In the genomic region with DNA sequence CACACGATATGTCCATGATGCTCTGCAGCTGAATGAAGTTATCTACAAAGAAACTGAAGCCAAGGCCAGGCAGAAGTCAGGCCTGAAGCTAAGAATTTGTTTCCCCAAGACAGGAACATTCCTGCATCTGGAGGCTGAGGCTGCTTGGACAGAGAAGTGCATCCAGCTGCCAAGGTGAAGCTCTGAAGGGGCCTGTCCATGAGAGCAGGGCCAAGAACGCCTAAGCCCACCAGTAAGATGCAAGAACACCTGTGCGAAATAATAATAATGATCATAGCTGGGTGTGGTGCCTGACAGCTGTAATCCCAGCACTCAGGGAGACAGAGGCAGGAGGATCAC, we compare ENCODE assay signal across 28 cellular contexts. TPM values are rescaled to one million over a fixed set of nuclear protein-coding genes. Genes with fewer than 3 reads are reported as not detected.
DNase-seq lines count a peak whose midpoint lies in the region; ATAC-seq, FAIRE-seq and TF ChIP-seq lines count a peak whose summit lies in the region.
"Had no signal": no experiment of that assay in that cellular context is flagged by ENCODE, and none has a peak within 500 bp of the region (broad histone marks: within the 10 kb centered on the region; RNA-seq: fewer than 3 reads in every experiment).

No MANE protein-coding gene starts in this region.

- H3K27me3 ChIP-seq in breast epithelium (no peaks in the 10 kb centered on the region), mammary epithelial cell (ENCODE audit: insufficient read depth, low read length) (no peaks in the 10 kb centered on the region), SU-DHL-6 (ENCODE audit: low read length) (no peaks in the 10 kb centered on the region), adrenal gland (no peaks in the 10 kb centered on the region)
- H3K27me3 ChIP-seq: body of pancreas, left lung, MG63, right lobe of liver, tibial nerve had no signal

- ATAC-seq in GM18858 (IDR thresholded peaks at IDR 0.05; ENCODE audit: unreplicated experiment), result no peak
- ATAC-seq: body of pancreas, right lobe of liver had no signal

- DNase-seq in breast epithelium (ENCODE audit: low spot score in 2 of 2), result peak in 1 of 2 donors; percentile 58
- no peak for DNase-seq in mammary epithelial cell
- no peak for DNase-seq in adrenal gland
- DNase-seq in HTR-8/SVneo (ENCODE audit: insufficient read length, low spot score), result no peak
- DNase-seq in T-helper 2 cell, result no peak
- DNase-seq: 8988T; activated effector memory CD4-positive, alpha-beta T cell treated with Interleukin-2 at 50 U/mL for 16 hours; body of pancreas; DMS79; effector CD4-positive, alpha-beta T cell; hypothalamus; left lung; MG63; midbrain; NCI-H1436 treated with DMSO at 0.1 percent for 48 hours; NCI-H2107; NCI-H446 treated with DMSO at 0.1 percent for 48 hours; right lobe of liver; SHP77; T1000 had no signal

- TF ChIP-seq POLR2A in breast epithelium (IDR thresholded peaks at IDR 0.05) (no peak), adrenal gland (IDR thresholded peaks at IDR 0.05) (no peak)

- H3K9me3 ChIP-seq in breast epithelium (no peaks in the 10 kb centered on the region), mammary epithelial cell (replicated peaks; ENCODE audit: insufficient read depth, low read length) (no peaks in the 10 kb centered on the region), SU-DHL-6 (ENCODE audit: insufficient read depth, low read length) (no peaks in the 10 kb centered on the region), adrenal gland (replicated peaks in 1 of 3) (no peaks in the 10 kb centered on the region)
- H3K9me3 ChIP-seq: body of pancreas, left lung, MG63, right lobe of liver, tibial nerve had no signal

- H3K4me1 ChIP-seq in breast epithelium (peaks cover 9 to 13% of the 10 kb centered on the region in 2 donors), mammary epithelial cell (ENCODE audit: insufficient read depth, low read length) (no peaks in the 10 kb centered on the region), adrenal gland (replicated peaks in 1 of 2) (peaks cover 10 to 15% of the 10 kb centered on the region in 2 donors)

- H2AFZ ChIP-seq in mammary epithelial cell (ENCODE audit: low read depth, low read length) (no peak overlapping the region), SU-DHL-6 (ENCODE audit: low read depth, low read length, severe bottlenecking) (no peak overlapping the region)
- H2AFZ ChIP-seq: parathyroid adenoma had no signal

- H3K4me2 ChIP-seq in mammary epithelial cell (ENCODE audit: insufficient read depth, low read depth, low read length), result no peak overlapping the region
- H3K4me2 ChIP-seq in SU-DHL-6 (ENCODE audit: low read depth, low read length, poor library complexity, severe bottlenecking), result peak overlapping the region; percentile 57

- no peak for TF ChIP-seq CTCF in breast epithelium (IDR thresholded peaks at IDR 0.05)
- no peak for TF ChIP-seq CTCF in mammary epithelial cell (conservative IDR thresholded peaks at IDR 0.05 in 1 of 2, IDR thresholded peaks at IDR 0.05 in 1 of 2; ENCODE audit: extremely low read depth in 1 of 2, insufficient read depth in 1 of 2, low read depth in 1 of 2, low read length in 2 of 2)
- TF ChIP-seq CTCF in SU-DHL-6 (IDR thresholded peaks at IDR 0.05; ENCODE audit: insufficient read depth, low read length, poor library complexity, severe bottlenecking), result no peak
- TF ChIP-seq CTCF in nephron (IDR thresholded peaks at IDR 0.05; ENCODE audit: unreplicated experiment in 3 of 3), result no peak
- TF ChIP-seq CTCF in adrenal gland (IDR thresholded peaks at IDR 0.05), result no peak

- intact Hi-C loops in breast epithelium (cut with DNase I; ENCODE audit: low total_unique reads) (no loop called here), mammary epithelial cell (cut with micrococcal nuclease) (no loop called here), adrenal gland (cut with DNase I) (no loop called here)

- H3K27me3 Mint-ChIP-seq in nephron (ENCODE audit: low read depth), result peaks cover 3% of the 10 kb centered on the region

- peak overlapping the region; percentile 70 to 77 for H3K27ac ChIP-seq in breast epithelium
- H3K27ac ChIP-seq in mammary epithelial cell (ENCODE audit: insufficient read depth, low read depth, low read length), result no peak overlapping the region
- peak overlapping the region; percentile 94 for H3K27ac ChIP-seq in SU-DHL-6 (ENCODE audit: low read depth, low read length)
- H3K27ac ChIP-seq in adrenal gland, result no peak overlapping the region
- H3K27ac ChIP-seq: body of pancreas, parathyroid adenoma, right lobe of liver had no signal

- H3K9ac ChIP-seq in mammary epithelial cell (ENCODE audit: insufficient read depth, low read length) (no peak overlapping the region), SU-DHL-6 (ENCODE audit: low read length) (peak overlapping the region; percentile 40)
- H3K9ac ChIP-seq: parathyroid adenoma had no signal

- no peaks in the 10 kb centered on the region for H3K79me2 ChIP-seq in mammary epithelial cell (ENCODE audit: insufficient read depth, low read length)
- H3K79me2 ChIP-seq in SU-DHL-6 (ENCODE audit: insufficient read depth, low read length), result no peaks in the 10 kb centered on the region
- H3K79me2 ChIP-seq: parathyroid adenoma had no signal

- dilution Hi-C loops in mammary epithelial cell (cut with HindIII; ENCODE audit: low sequenced_read_pairs), result no loop called here

- 0% methylated on average over 3 of the region's 3 CpGs for WGBS in mammary epithelial cell (ENCODE audit: low coverage, missing lambda C conversion rate)
- 66 to 75% (median 68%) methylated on average over 3 of the region's 3 CpGs for WGBS in adrenal gland, 4 donors

- CTCF ChIA-PET in mammary epithelial cell (lab: Charles Lee; ENCODE audit: low non-redundant PET), result no interaction called here

- H3K9me3 Mint-ChIP-seq in nephron, result no peaks in the 10 kb centered on the region
- H3K9me3 Mint-ChIP-seq: naive thymus-derived CD8-positive, alpha-beta T cell; stimulated activated naive CD8-positive, alpha-beta T cell treated with anti-CD3 and anti-CD28 coated beads, Interleukin-15, amount 100 ng/mL, for 72 hours had no signal

- in situ Hi-C loops in mammary epithelial cell (cut with MboI; ENCODE audit: low sequenced_read_pairs in 2 of 2), result no loop called here

- H4K20me1 ChIP-seq in mammary epithelial cell (ENCODE audit: insufficient read depth, low read length) (no peaks in the 10 kb centered on the region), SU-DHL-6 (ENCODE audit: low read depth, low read length) (no peaks in the 10 kb centered on the region)

- H3K4me3 Mint-ChIP-seq in nephron, result no peak overlapping the region
- H3K4me3 Mint-ChIP-seq: naive thymus-derived CD8-positive, alpha-beta T cell; stimulated activated naive CD8-positive, alpha-beta T cell treated with anti-CD3 and anti-CD28 coated beads, Interleukin-15, amount 100 ng/mL, for 72 hours had no signal

- H3K27ac Mint-ChIP-seq in nephron, result peak overlapping the region in 2 of 3 experiments; percentile 74 to 84

- peaks cover 27% of the 10 kb centered on the region for H3K4me1 Mint-ChIP-seq in nephron

- BruUV-seq in mammary epithelial cell (replicated peaks; lab: Mats Ljungman, UMichigan), result no TSS peak

- H3K9me2 ChIP-seq in SU-DHL-6 (replicated peaks; ENCODE audit: insufficient read depth, low read length), result no peaks in the 10 kb centered on the region

- FAIRE-seq in HTR-8/SVneo (lab: Jason Lieb, UNC), result no peak
- FAIRE-seq: frontal cortex had no signal

- H3K36me3 Mint-ChIP-seq in nephron (ENCODE audit: low read depth), result no peaks in the 10 kb centered on the region
- H3K36me3 Mint-ChIP-seq: naive thymus-derived CD8-positive, alpha-beta T cell had no signal

- no peak overlapping the region for H3K4me3 ChIP-seq in breast epithelium
- H3K4me3 ChIP-seq in mammary epithelial cell (replicated peaks in 1 of 3; ENCODE audit: insufficient read depth in 1 of 3, low read depth in 2 of 3, low read length in 3 of 3), result no peak overlapping the region
- H3K4me3 ChIP-seq in SU-DHL-6 (ENCODE audit: insufficient read depth, low read length, poor library complexity, severe bottlenecking), result no peak overlapping the region
- H3K4me3 ChIP-seq in adrenal gland, result no peak overlapping the region
- H3K4me3 ChIP-seq: body of pancreas, left lung, MG63, right lobe of liver, tibial nerve had no signal

- peaks cover 34% of the 10 kb centered on the region for H3F3A ChIP-seq in SU-DHL-6 (ENCODE audit: insufficient read depth)

- H3K36me3 ChIP-seq in breast epithelium, result no peaks in the 10 kb centered on the region
- H3K36me3 ChIP-seq in mammary epithelial cell (ENCODE audit: insufficient read depth, low read length), result no peaks in the 10 kb centered on the region
- H3K36me3 ChIP-seq in SU-DHL-6 (ENCODE audit: low read length), result no peaks in the 10 kb centered on the region
- H3K36me3 ChIP-seq in adrenal gland (replicated peaks in 1 of 2), result no peaks in the 10 kb centered on the region
- H3K36me3 ChIP-seq: left lung, MG63, right lobe of liver, tibial nerve had no signal

RNA-seq across cellular contexts. Expression of gene B4GALT5, which starts 37.7 kb away (rescaled TPM):
- total RNA-seq in breast epithelium, result 10 to 100 TPM; 16.8 to 33.8 (median 22.1) TPM
- total RNA-seq in mammary epithelial cell, result 10 to 100 TPM; 22.7 to 22.8 TPM
- polyA plus RNA-seq in mammary epithelial cell, result 24.0 TPM
- 17.7 TPM for polyA minus RNA-seq in mammary epithelial cell
- 100 to 1,000 TPM in 2 of 8 donors, 10 to 100 TPM in 6; 47.4 to 137 (median 69.1) TPM for total RNA-seq in adrenal gland
- polyA plus RNA-seq in adrenal gland, result 10 to 100 TPM; 14.2 to 77.7 (median 18.1) TPM

Comparison
In these comparisons a context has a peak if more than half of its experiments do, and no peak if none do; other contexts are left out.
1. H3K27ac ChIP-seq: peak in breast epithelium (2 of 2) and SU-DHL-6 (single experiment); none in mammary epithelial cell (single experiment) and adrenal gland (0 of 5).